6 cellular contexts compared by ENCODE assay signal in the genomic region with DNA sequence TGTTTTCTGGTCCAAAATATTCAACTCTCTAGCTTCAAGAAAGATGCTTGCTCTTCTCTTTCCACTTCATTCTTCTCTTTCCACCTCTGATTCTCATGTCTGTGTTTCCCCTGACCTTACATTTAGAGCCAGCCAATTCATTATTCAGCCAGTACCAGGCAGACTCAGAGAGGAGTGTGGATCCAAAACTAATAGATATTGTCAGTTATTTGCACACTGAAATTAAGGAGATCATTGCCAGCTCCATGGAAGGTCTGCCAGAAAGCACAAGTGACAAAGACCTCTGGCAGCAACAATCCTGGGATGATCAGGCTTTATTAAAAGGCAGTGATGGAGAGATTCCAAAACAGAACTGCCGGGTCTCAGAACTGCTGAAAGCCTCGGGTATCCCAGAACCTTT.
"Had no signal": no experiment of that assay in that cellular context is flagged by ENCODE, and none has a peak within 500 bp of the region (broad histone marks: within the 10 kb centered on the region; RNA-seq: fewer than 3 reads in every experiment).

No MANE protein-coding gene starts in this region.

- H3K4me3 ChIP-seq: K562 had no signal

- DNase-seq: IMR-90, KBM-7, KG1 had no signal

- H3K27ac ChIP-seq: HL-60 had no signal

- ATAC-seq: HepG2, K562 had no signal
